11 cellular contexts compared by ENCODE assay signal in the genomic region with DNA sequence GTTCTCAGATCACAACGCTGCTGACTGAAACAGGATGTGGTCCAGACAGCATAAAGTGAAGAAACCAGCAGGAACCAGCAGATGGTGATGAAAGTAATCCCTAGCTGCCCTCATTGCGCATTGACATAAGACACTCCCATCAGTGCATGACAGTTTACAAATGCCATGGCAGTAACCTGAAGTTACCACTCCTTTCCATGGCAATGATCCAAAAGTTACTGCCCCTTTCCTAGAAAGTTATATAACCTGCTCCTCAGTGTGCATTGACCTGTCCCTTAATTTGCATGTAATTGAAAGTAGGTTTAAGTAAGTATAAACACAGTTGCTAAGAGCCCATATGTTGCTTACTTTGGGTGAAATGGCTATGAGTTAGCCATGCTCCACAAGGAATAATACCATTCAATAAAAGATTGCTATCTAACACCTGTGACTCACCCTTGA.
DNase-seq lines count a peak whose midpoint lies in the region; ATAC-seq lines count a peak whose summit lies in the region.
"Had no signal": no experiment of that assay in that cellular context is flagged by ENCODE, and none has a peak within 500 bp of the region (broad histone marks: within the 10 kb centered on the region; RNA-seq: fewer than 3 reads in every experiment).

No MANE protein-coding gene starts in this region.

- peak; percentile 41 for DNase-seq in activated CD4-positive, alpha-beta T cell treated with anti-CD3 and anti-CD28 coated beads for 36 hours
- no peak for DNase-seq in activated CD4-positive, alpha-beta T cell treated with anti-CD3 and anti-CD28 coated beads for 1 hour
- DNase-seq in NCI-H748 treated with DMSO at 0.1 percent for 48 hours (lab: John Stamatoyannopoulos, UW) (peak; percentile 55), midbrain (lab: John Stamatoyannopoulos, UW) (no peak), NCI-H1436 (lab: John Stamatoyannopoulos, UW) (no peak)
- DNase-seq in activated naive CD4-positive, alpha-beta T cell treated with anti-CD3 and anti-CD28 coated beads, Interleukin-2, amount 10 ng/mL, durations not matched to agents 7 days and 5 days, result peak; percentile 49
- DNase-seq in stimulated activated CD4-positive, alpha-beta T cell treated with anti-CD3 and anti-CD28 coated beads, Interleukin-4, amount 100 ng/mL, for 24 hours, result peak; percentile 46
- DNase-seq: brain microvascular endothelial cell, SHP77 treated with DMSO at 0.1 percent for 48 hours had no signal

- peaks cover 16% of the 10 kb centered on the region for H3K9me3 Mint-ChIP-seq in activated CD4-positive, alpha-beta T cell treated with anti-CD3 and anti-CD28 coated beads for 36 hours (ENCODE audit: low read depth)
- H3K9me3 Mint-ChIP-seq in activated naive CD4-positive, alpha-beta T cell treated with anti-CD3 and anti-CD28 coated beads, Interleukin-2, amount 10 ng/mL, durations not matched to agents 7 days and 5 days, result peaks cover 31% of the 10 kb centered on the region

- H3K27ac Mint-ChIP-seq in activated CD4-positive, alpha-beta T cell treated with anti-CD3 and anti-CD28 coated beads for 36 hours, result no peak overlapping the region
- H3K27ac Mint-ChIP-seq in activated naive CD4-positive, alpha-beta T cell treated with anti-CD3 and anti-CD28 coated beads, Interleukin-2, amount 10 ng/mL, durations not matched to agents 7 days and 5 days, result no peak overlapping the region
- H3K27ac Mint-ChIP-seq: stimulated activated naive CD8-positive, alpha-beta T cell treated with anti-CD3 and anti-CD28 coated beads, Interleukin-15, Interleukin-2, amounts not matched to agents 100 ng/mL and 50 ng/mL, for 24 hours had no signal

- ATAC-seq in activated CD4-positive, alpha-beta T cell treated with anti-CD3 and anti-CD28 coated beads for 36 hours, result peak; percentile 93
- no peak for ATAC-seq in HG03520 (IDR thresholded peaks at IDR 0.05; ENCODE audit: unreplicated experiment)

- no peak overlapping the region for H3K4me3 Mint-ChIP-seq in activated CD4-positive, alpha-beta T cell treated with anti-CD3 and anti-CD28 coated beads for 36 hours
- no peak overlapping the region for H3K4me3 Mint-ChIP-seq in activated naive CD4-positive, alpha-beta T cell treated with anti-CD3 and anti-CD28 coated beads, Interleukin-2, amount 10 ng/mL, durations not matched to agents 7 days and 5 days
- H3K4me3 Mint-ChIP-seq: stimulated activated naive CD8-positive, alpha-beta T cell treated with anti-CD3 and anti-CD28 coated beads, Interleukin-15, Interleukin-2, amounts not matched to agents 100 ng/mL and 50 ng/mL, for 24 hours had no signal

- intact Hi-C loops in activated CD4-positive, alpha-beta T cell treated with anti-CD3 and anti-CD28 coated beads for 36 hours (cut with DNase I, micrococcal nuclease), result loop anchor here in 1 of 2 experiments (5.0 kb wide), 1 partner anchor 144 kb away; no protein-coding TSS in a partner anchor

- H3K36me3 Mint-ChIP-seq in activated CD4-positive, alpha-beta T cell treated with anti-CD3 and anti-CD28 coated beads for 36 hours (ENCODE audit: low read depth), result peaks cover 4% of the 10 kb centered on the region
- H3K36me3 Mint-ChIP-seq in activated naive CD4-positive, alpha-beta T cell treated with anti-CD3 and anti-CD28 coated beads, Interleukin-2, amount 10 ng/mL, durations not matched to agents 7 days and 5 days, result peaks cover 5% of the 10 kb centered on the region

- POLR2A ChIA-PET in activated CD4-positive, alpha-beta T cell treated with anti-CD3 and anti-CD28 coated beads for 36 hours (lab: Charles Lee), result no interaction called here

- H3K4me1 Mint-ChIP-seq in activated CD4-positive, alpha-beta T cell treated with anti-CD3 and anti-CD28 coated beads for 36 hours, result peaks cover 20% of the 10 kb centered on the region
- H3K4me1 Mint-ChIP-seq in activated naive CD4-positive, alpha-beta T cell treated with anti-CD3 and anti-CD28 coated beads, Interleukin-2, amount 10 ng/mL, durations not matched to agents 7 days and 5 days, result peaks cover 14% of the 10 kb centered on the region

- no peaks in the 10 kb centered on the region for H3K27me3 Mint-ChIP-seq in activated CD4-positive, alpha-beta T cell treated with anti-CD3 and anti-CD28 coated beads for 36 hours
- H3K27me3 Mint-ChIP-seq in activated naive CD4-positive, alpha-beta T cell treated with anti-CD3 and anti-CD28 coated beads, Interleukin-2, amount 10 ng/mL, durations not matched to agents 7 days and 5 days, result no peaks in the 10 kb centered on the region
- H3K27me3 Mint-ChIP-seq: stimulated activated naive CD8-positive, alpha-beta T cell treated with anti-CD3 and anti-CD28 coated beads, Interleukin-15, Interleukin-2, amounts not matched to agents 100 ng/mL and 50 ng/mL, for 24 hours had no signal

- CTCF ChIA-PET in activated CD4-positive, alpha-beta T cell treated with anti-CD3 and anti-CD28 coated beads for 36 hours (lab: Charles Lee), result no interaction called here
- CTCF ChIA-PET in activated naive CD4-positive, alpha-beta T cell treated with anti-CD3 and anti-CD28 coated beads, Interleukin-2, amount 10 ng/mL, durations not matched to agents 7 days and 5 days (lab: Charles Lee), result no interaction called here

Comparison
In these comparisons a context has a peak if more than half of its experiments do, and no peak if none do; other contexts are left out.
1. DNase-seq: peak in activated CD4-positive, alpha-beta T cell treated with anti-CD3 and anti-CD28 coated beads for 36 hours (single experiment), NCI-H748 treated with DMSO at 0.1 percent for 48 hours (single experiment), activated naive CD4-positive, alpha-beta T cell treated with anti-CD3 and anti-CD28 coated beads, Interleukin-2, amount 10 ng/mL, durations not matched to agents 7 days and 5 days (single experiment) and stimulated activated CD4-positive, alpha-beta T cell treated with anti-CD3 and anti-CD28 coated beads, Interleukin-4, amount 100 ng/mL, for 24 hours (single experiment); none in activated CD4-positive, alpha-beta T cell treated with anti-CD3 and anti-CD28 coated beads for 1 hour (single experiment), midbrain (single experiment) and NCI-H1436 (single experiment).